8 cellular contexts compared by ENCODE assay signal in the genomic region with DNA sequence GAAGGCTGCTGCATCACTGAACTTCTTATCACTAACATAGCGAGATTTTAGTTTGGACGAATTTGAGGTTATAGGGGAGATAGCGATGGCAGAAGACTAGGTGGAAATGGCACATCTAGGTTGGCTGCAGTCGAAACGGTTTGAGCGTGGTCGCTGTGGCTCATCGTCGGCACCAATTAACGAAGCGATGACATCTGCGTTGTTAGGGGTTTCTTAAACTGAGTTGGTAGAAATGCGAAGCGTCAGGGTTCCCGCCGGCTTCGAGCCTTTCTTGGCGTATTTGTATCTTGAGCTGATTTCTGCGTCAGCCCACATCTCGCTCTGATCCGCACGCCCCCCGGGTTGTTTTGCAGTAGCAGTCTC. TPM values are rescaled to one million over a fixed set of nuclear protein-coding genes. Genes with fewer than 3 reads are reported as not detected.
DNase-seq lines count a peak whose midpoint lies in the region; ATAC-seq and TF ChIP-seq lines count a peak whose summit lies in the region.

No MANE protein-coding gene starts in this region.

- no peaks in the 10 kb centered on the region for H3K9me3 Mint-ChIP-seq in GM23338
- H3K9me3 Mint-ChIP-seq in activated CD4-positive, alpha-beta memory T cell treated with anti-CD3 and anti-CD28 coated beads, Interleukin-2, amount 10 ng/mL, durations not matched to agents 7 days and 5 days = peaks cover 5% of the 10 kb centered on the region
- H3K9me3 Mint-ChIP-seq in nephron progenitor cell = peaks cover 23% of the 10 kb centered on the region
- H3K9me3 Mint-ChIP-seq in stimulated activated naive CD8-positive, alpha-beta T cell treated with anti-CD3 and anti-CD28 coated beads, Interleukin-15, amount 100 ng/mL, for 72 hours = no peaks in the 10 kb centered on the region

- ATAC-seq in GM23338 = peak; percentile 16
- peak; percentile 45 for ATAC-seq in stimulated activated naive CD8-positive, alpha-beta T cell treated with anti-CD3 and anti-CD28 coated beads, Interleukin-15, amount 100 ng/mL, for 72 hours

- H3K9me3 ChIP-seq in MG63 = peaks cover 4% of the 10 kb centered on the region

- H3K4me1 Mint-ChIP-seq in GM23338 (peaks cover 22% of the 10 kb centered on the region), nephron progenitor cell (peaks cover 55% of the 10 kb centered on the region)
- peaks cover 61% of the 10 kb centered on the region for H3K4me1 Mint-ChIP-seq in activated CD4-positive, alpha-beta memory T cell treated with anti-CD3 and anti-CD28 coated beads, Interleukin-2, amount 10 ng/mL, durations not matched to agents 7 days and 5 days
- peaks cover 62% of the 10 kb centered on the region for H3K4me1 Mint-ChIP-seq in stimulated activated naive CD8-positive, alpha-beta T cell treated with anti-CD3 and anti-CD28 coated beads, Interleukin-15, amount 100 ng/mL, for 72 hours

- peaks cover 15% of the 10 kb centered on the region for H4K20me1 ChIP-seq in GM23338 (replicated peaks; ENCODE audit: insufficient read depth)

- peak overlapping the region; percentile 33 for H2AFZ ChIP-seq in GM23338

- peaks cover 5% of the 10 kb centered on the region for H3K27me3 Mint-ChIP-seq in GM23338 (ENCODE audit: insufficient read depth, low read depth, poor library complexity)
- H3K27me3 Mint-ChIP-seq in activated CD4-positive, alpha-beta memory T cell treated with anti-CD3 and anti-CD28 coated beads, Interleukin-2, amount 10 ng/mL, durations not matched to agents 7 days and 5 days = no peaks in the 10 kb centered on the region
- no peaks in the 10 kb centered on the region for H3K27me3 Mint-ChIP-seq in nephron progenitor cell (ENCODE audit: low read depth, poor library complexity)
- no peaks in the 10 kb centered on the region for H3K27me3 Mint-ChIP-seq in stimulated activated naive CD8-positive, alpha-beta T cell treated with anti-CD3 and anti-CD28 coated beads, Interleukin-15, amount 100 ng/mL, for 72 hours

- H3K4me1 ChIP-seq in GM23338 (ENCODE audit: insufficient read depth) = peaks cover 16% of the 10 kb centered on the region; the same call in 1 of the 2 replicates

- no peaks in the 10 kb centered on the region for H3F3A ChIP-seq in GM23338 (replicated peaks; ENCODE audit: low read depth)

- DNase-seq in GM23338 (ENCODE audit: low spot score) = peak; percentile 68
- peak; percentile 64 for DNase-seq in MG63
- DNase-seq in activated CD4-positive, alpha-beta memory T cell treated with anti-CD3 and anti-CD28 coated beads, Interleukin-2, amount 10 ng/mL, durations not matched to agents 7 days and 5 days = peak; percentile 60
- DNase-seq in epithelial cell of esophagus (ENCODE audit: low read depth) = peak; percentile 33
- DNase-seq in nephron progenitor cell = peak; percentile 37
- peak in 1 of 2 donors; percentile 65 for DNase-seq in stimulated activated naive CD8-positive, alpha-beta T cell treated with anti-CD3 and anti-CD28 coated beads, Interleukin-15, amount 100 ng/mL, for 72 hours
- no peak for DNase-seq in 8988T

- peak overlapping the region; percentile 88 for H3K4me3 ChIP-seq in GM08714 (ENCODE audit: low read length)
- peak overlapping the region; percentile 65 for H3K4me3 ChIP-seq in GM23338
- H3K4me3 ChIP-seq in MG63 = peak overlapping the region; percentile 78
- peak overlapping the region; percentile 93 for H3K4me3 ChIP-seq in epithelial cell of esophagus (ENCODE audit: low read length)

- H3K79me2 ChIP-seq in GM23338 (replicated peaks; ENCODE audit: insufficient read depth) = peaks cover 87% of the 10 kb centered on the region

- H3K9me2 ChIP-seq in GM23338 (ENCODE audit: insufficient read depth) = no peaks in the 10 kb centered on the region

- CTCF ChIA-PET in activated CD4-positive, alpha-beta memory T cell treated with anti-CD3 and anti-CD28 coated beads, Interleukin-2, amount 10 ng/mL, durations not matched to agents 7 days and 5 days (lab: Charles Lee) = interaction anchor here (1.0 to 2.5 kb wide), 4 partner anchors 15 to 84 kb away, joined by 3 to 15 read pairs (median 4); partner anchors contain the start of gene NIT2

- H3K36me3 Mint-ChIP-seq in GM23338 (ENCODE audit: low read depth) (peaks cover 14% of the 10 kb centered on the region), nephron progenitor cell (ENCODE audit: low read depth) (peaks cover 43% of the 10 kb centered on the region)
- H3K36me3 Mint-ChIP-seq in activated CD4-positive, alpha-beta memory T cell treated with anti-CD3 and anti-CD28 coated beads, Interleukin-2, amount 10 ng/mL, durations not matched to agents 7 days and 5 days (ENCODE audit: low read depth) = peaks cover 23% of the 10 kb centered on the region

- H3K4me3 Mint-ChIP-seq in GM23338 (peak overlapping the region; percentile 91), nephron progenitor cell (peak overlapping the region; percentile 92)
- H3K4me3 Mint-ChIP-seq in activated CD4-positive, alpha-beta memory T cell treated with anti-CD3 and anti-CD28 coated beads, Interleukin-2, amount 10 ng/mL, durations not matched to agents 7 days and 5 days = peak overlapping the region; percentile 90
- H3K4me3 Mint-ChIP-seq in stimulated activated naive CD8-positive, alpha-beta T cell treated with anti-CD3 and anti-CD28 coated beads, Interleukin-15, amount 100 ng/mL, for 72 hours = peak overlapping the region; percentile 94 to 95

- H3K36me3 ChIP-seq in GM23338 (ENCODE audit: insufficient read depth) (no peaks in the 10 kb centered on the region), MG63 (peaks cover 25% of the 10 kb centered on the region)

- peak overlapping the region; percentile 91 for H3K27ac ChIP-seq in GM23338 (ENCODE audit: low read depth)

- H3K4me2 ChIP-seq in GM23338 = peak overlapping the region; percentile 89

- no peaks in the 10 kb centered on the region for H3K27me3 ChIP-seq in GM23338 (ENCODE audit: insufficient read depth)
- no peaks in the 10 kb centered on the region for H3K27me3 ChIP-seq in MG63

- no peak for TF ChIP-seq CTCF in GM23338 (conservative IDR thresholded peaks at IDR 0.05; ENCODE audit: low read depth in 2 of 2)
- no peak for TF ChIP-seq CTCF in epithelial cell of esophagus (IDR thresholded peaks at IDR 0.05; ENCODE audit: insufficient read depth, low read depth, low read length, missing control alignments)
- TF ChIP-seq CTCF in nephron progenitor cell (IDR thresholded peaks at IDR 0.05) = no peak

- H3K27ac Mint-ChIP-seq in GM23338 = peak overlapping the region; percentile 99
- peak overlapping the region; percentile 97 for H3K27ac Mint-ChIP-seq in activated CD4-positive, alpha-beta memory T cell treated with anti-CD3 and anti-CD28 coated beads, Interleukin-2, amount 10 ng/mL, durations not matched to agents 7 days and 5 days
- peak overlapping the region; percentile 100 for H3K27ac Mint-ChIP-seq in nephron progenitor cell
- peak overlapping the region; percentile 99 for H3K27ac Mint-ChIP-seq in stimulated activated naive CD8-positive, alpha-beta T cell treated with anti-CD3 and anti-CD28 coated beads, Interleukin-15, amount 100 ng/mL, for 72 hours

- POLR2A ChIA-PET in activated CD4-positive, alpha-beta memory T cell treated with anti-CD3 and anti-CD28 coated beads, Interleukin-2, amount 10 ng/mL, durations not matched to agents 7 days and 5 days (lab: Charles Lee) = interaction anchor here (0.8 to 4.5 kb wide), 37 partner anchors 8 to 1879 kb away, joined by 3 to 44 read pairs (median 5); partner anchors contain the start of genes CLDND1, CMSS1, NIT2 and TBC1D23

TF ChIP-seq in GM23338, 12 proteins besides CTCF, POLR2A, EP300 and RAD21 (continues in another document):
- TF ChIP-seq STAT1 (IDR thresholded peaks at IDR 0.05; ENCODE audit: unreplicated experiment) (no peak), NANOG (IDR thresholded peaks at IDR 0.05; ENCODE audit: borderline replicate concordance) (no peak), EZH2 (IDR thresholded peaks at IDR 0.05; ENCODE audit: low read depth, unreplicated experiment) (no peak), ETS1 (IDR thresholded peaks at IDR 0.05) (no peak)

RNA-seq across cellular contexts. Expression of gene LNP1, which starts 0.3 kb away (rescaled TPM):
- total RNA-seq in GM23338 (2014; rRNA removed; shearing (Covaris generic)) = 5.3 and 6.7 TPM in 2 replicates
- polyA plus RNA-seq in GM23338 (2016; fragmentation: Nextera tagmentation; extraction: Ambion mirVana) = 3.8 and 4.7 TPM in 2 replicates
- 3.5 and 7.8 TPM in 2 replicates for total RNA-seq in MG63 (2014; rRNA removed; shearing (Covaris generic); ENCODE audit: low replicate concordance)
- 1 to 10 TPM; 1.9 to 2.4 TPM for total RNA-seq in activated CD4-positive, alpha-beta memory T cell treated with anti-CD3 and anti-CD28 coated beads, Interleukin-2, amount 10 ng/mL, durations not matched to agents 7 days and 5 days

RNA-seq across cellular contexts. Expression of gene TOMM70, which starts 0.8 kb away (rescaled TPM):
- total RNA-seq in GM23338 (2014; rRNA removed; shearing (Covaris generic)) = 66.8 and 67.5 TPM in 2 replicates
- 26.5 and 29.5 TPM in 2 replicates for polyA plus RNA-seq in GM23338 (2016; fragmentation: Nextera tagmentation; extraction: Ambion mirVana)
- 100 and 143 TPM in 2 replicates for total RNA-seq in MG63 (2014; rRNA removed; shearing (Covaris generic); ENCODE audit: low replicate concordance)
- 10 to 100 TPM; 37.4 to 38.8 TPM for total RNA-seq in activated CD4-positive, alpha-beta memory T cell treated with anti-CD3 and anti-CD28 coated beads, Interleukin-2, amount 10 ng/mL, durations not matched to agents 7 days and 5 days
